1 cellular context compared by ENCODE assay signal in genomic region chr5:138180183-138180782, GRCh38.
TF ChIP-seq lines count a peak whose summit lies in the region.

No MANE protein-coding gene starts in this region.

TF ChIP-seq in H1, 55 proteins besides CTCF, POLR2A, EP300 and RAD21 (continued from another document):
- TF ChIP-seq CBX8 (IDR thresholded peaks at IDR 0.05; ENCODE audit: borderline replicate concordance, low read depth, low read length), result no peak
- no peak for TF ChIP-seq CHD7 (IDR thresholded peaks at IDR 0.05; ENCODE audit: insufficient replicate concordance, low read length)
- no peak for TF ChIP-seq TAF1 (IDR thresholded peaks at IDR 0.05; ENCODE audit: low read depth, low read length)
- TF ChIP-seq CREB1 (IDR thresholded peaks at IDR 0.05), result no peak
- TF ChIP-seq KDM1A (IDR thresholded peaks at IDR 0.05; ENCODE audit: borderline replicate concordance, low read length), result no peak
- TF ChIP-seq SIN3A (conservative IDR thresholded peaks at IDR 0.05 in 1 of 2, IDR thresholded peaks at IDR 0.05 in 1 of 2; ENCODE audit: low read depth in 1 of 2, low read length in 2 of 2), result peak; percentile 44 to 64; a peak in 1 of 4 replicates
- no peak for TF ChIP-seq RXRA (IDR thresholded peaks at IDR 0.05; ENCODE audit: insufficient read depth, low read depth, low read length)
